ENCODE assay signal across 8 cellular contexts in genomic region chr17:66567234-66568170, GRCh38.
DNase-seq lines count a peak whose midpoint lies in the region; ATAC-seq and TF ChIP-seq lines count a peak whose summit lies in the region.

No MANE protein-coding gene starts in this region.

- no peak overlapping the region for H3K4me3 ChIP-seq in GM23338
- H3K4me3 ChIP-seq in WERI-Rb-1 (ENCODE audit: low read depth, low read length), result no peak overlapping the region
- no peak overlapping the region for H3K4me3 ChIP-seq in breast epithelium

- ATAC-seq in GM23338 (peak; percentile 86), GM21360 (IDR thresholded peaks at IDR 0.05; ENCODE audit: unreplicated experiment) (no peak)

- no peak overlapping the region for H3K27ac ChIP-seq in GM23338 (ENCODE audit: low read depth)
- no peak overlapping the region for H3K27ac ChIP-seq in WERI-Rb-1
- H3K27ac ChIP-seq in breast epithelium, result no peak overlapping the region

- H3K79me2 ChIP-seq in GM23338 (replicated peaks; ENCODE audit: insufficient read depth), result no peaks in the 10 kb centered on the region

- intact Hi-C loops in breast epithelium (cut with DNase I; ENCODE audit: low total_unique reads), result no loop called here

- H4K20me1 ChIP-seq in GM23338 (replicated peaks; ENCODE audit: insufficient read depth), result no peaks in the 10 kb centered on the region

- H3K4me2 ChIP-seq in GM23338, result no peak overlapping the region

- no peak overlapping the region for H2AFZ ChIP-seq in GM23338

- peaks cover 7% of the 10 kb centered on the region for H3K27me3 Mint-ChIP-seq in GM23338 (ENCODE audit: insufficient read depth, low read depth, poor library complexity)

- DNase-seq in EH (ENCODE audit: low read depth), result peak; percentile 93
- DNase-seq in GM23338 (ENCODE audit: low spot score), result peak; percentile 87
- peak; percentile 68 for DNase-seq in MV-4-11 (lab: John Stamatoyannopoulos, UW)
- peak; percentile 90 for DNase-seq in WERI-Rb-1
- DNase-seq in breast epithelium (ENCODE audit: low spot score in 2 of 2), result peak; percentile 37 to 62
- peak; percentile 90 for DNase-seq in islet precursor cell
- DNase-seq in stimulated activated CD4-positive, alpha-beta T cell treated with anti-CD3 and anti-CD28 coated beads, Interleukin-1b, Interleukin-23, amount 100 ng/mL, for 48 hours, result peak; percentile 79

- H3K4me1 Mint-ChIP-seq in GM23338, result peaks cover 28% of the 10 kb centered on the region

- no peak for TF ChIP-seq POLR2A in breast epithelium (IDR thresholded peaks at IDR 0.05)

- H3K4me1 ChIP-seq in GM23338 (ENCODE audit: insufficient read depth) (peaks cover 27% of the 10 kb centered on the region), breast epithelium (no peaks in the 10 kb centered on the region)

- peaks cover 4% of the 10 kb centered on the region for H3F3A ChIP-seq in GM23338 (replicated peaks; ENCODE audit: low read depth)

- H3K9me3 ChIP-seq in WERI-Rb-1 (ENCODE audit: severe bottlenecking) (no peaks in the 10 kb centered on the region), breast epithelium (no peaks in the 10 kb centered on the region)

- no peaks in the 10 kb centered on the region for H3K27me3 ChIP-seq in GM23338 (ENCODE audit: insufficient read depth)
- H3K27me3 ChIP-seq in WERI-Rb-1 (ENCODE audit: insufficient read depth, low read depth, severe bottlenecking), result no peaks in the 10 kb centered on the region
- no peaks in the 10 kb centered on the region for H3K27me3 ChIP-seq in breast epithelium

- H3K36me3 ChIP-seq in GM23338 (ENCODE audit: insufficient read depth), result no peaks in the 10 kb centered on the region
- H3K36me3 ChIP-seq in WERI-Rb-1, result no peaks in the 10 kb centered on the region
- H3K36me3 ChIP-seq in breast epithelium, result no peaks in the 10 kb centered on the region

- H3K9me3 Mint-ChIP-seq in GM23338, result no peaks in the 10 kb centered on the region; the same call in 2 of the 3 replicates

- TF ChIP-seq CTCF in GM23338 (conservative IDR thresholded peaks at IDR 0.05; ENCODE audit: low read depth in 2 of 2), result peak; percentile 90 to 94
- TF ChIP-seq CTCF in WERI-Rb-1 (IDR thresholded peaks at IDR 0.05; ENCODE audit: low read depth, low read length), result peak; percentile 98
- TF ChIP-seq CTCF in breast epithelium (IDR thresholded peaks at IDR 0.05), result peak; percentile 40 to 67 (median 50)

- H3K9me2 ChIP-seq in GM23338 (ENCODE audit: insufficient read depth), result no peaks in the 10 kb centered on the region

- no peak overlapping the region; the same call in 1 of the 2 replicates for H3K27ac Mint-ChIP-seq in GM23338

- H3K36me3 Mint-ChIP-seq in GM23338 (ENCODE audit: low read depth), result peaks cover 5% of the 10 kb centered on the region; the same call in 2 of the 3 replicates

- H3K4me3 Mint-ChIP-seq in GM23338, result no peak overlapping the region

TF ChIP-seq in GM23338, 12 proteins besides CTCF, POLR2A, EP300 and RAD21:
- TF ChIP-seq EZH2 (IDR thresholded peaks at IDR 0.05; ENCODE audit: low read depth, unreplicated experiment) (no peak), ZNF462 (CRISPR knock-in tag; IDR thresholded peaks at IDR 0.05) (no peak), POLR2AphosphoS5 (IDR thresholded peaks at IDR 0.05; ENCODE audit: low read depth) (no peak), NANOG (IDR thresholded peaks at IDR 0.05; ENCODE audit: borderline replicate concordance) (no peak), CREB1 (CRISPR knock-in tag; IDR thresholded peaks at IDR 0.05; ENCODE audit: low read depth) (no peak), REST (IDR thresholded peaks at IDR 0.05; ENCODE audit: unreplicated experiment) (no peak), ZNF114 (CRISPR knock-in tag; IDR thresholded peaks at IDR 0.05) (no peak), JUNB (IDR thresholded peaks at IDR 0.05; ENCODE audit: unreplicated experiment) (no peak), EZH2phosphoT487 (IDR thresholded peaks at IDR 0.05; ENCODE audit: unreplicated experiment) (no peak)
